ENCODE assay signal across 8 cellular contexts in the genomic region with DNA sequence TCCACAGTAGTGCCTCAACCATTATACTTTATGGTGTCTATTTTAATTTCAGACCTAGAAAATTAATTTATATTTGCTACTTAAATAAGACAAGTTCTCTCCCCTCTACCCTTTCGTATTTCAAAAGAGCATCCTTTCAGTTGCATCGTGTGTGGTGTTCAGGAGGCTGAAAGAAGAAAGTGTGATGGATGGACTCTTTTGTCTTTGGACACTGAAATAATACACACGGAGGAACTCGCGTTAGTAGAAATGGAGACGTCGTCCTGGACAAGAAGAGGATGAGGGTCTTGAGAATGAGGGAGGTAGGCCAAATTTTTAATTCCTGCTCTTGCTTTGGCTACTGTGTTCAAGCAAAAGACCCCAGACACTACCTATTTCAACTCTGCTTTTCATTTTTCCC. TPM values are rescaled to one million over a fixed set of nuclear protein-coding genes. Genes with fewer than 3 reads are reported as not detected.
DNase-seq lines count a peak whose midpoint lies in the region; ATAC-seq and TF ChIP-seq lines count a peak whose summit lies in the region.

No MANE protein-coding gene starts in this region.

- no peak overlapping the region for H3K56ac ChIP-seq in IMR-90 (ENCODE audit: extremely low read depth, insufficient read depth, low read length)

- H3K4me3 ChIP-seq in BE2C (ENCODE audit: low read depth, low read length) (peak overlapping the region; percentile 88), IMR-90 (ENCODE audit: insufficient read depth, low read depth, low read length) (peak overlapping the region; percentile 86)

- POLR2A ChIA-PET in IMR-90 (lab: Charles Lee; ENCODE audit: unreplicated experiment), result no interaction called here

- CTCF ChIA-PET in IMR-90 (lab: Yijun Ruan, JAX), result interaction anchor here (0.6 kb wide), 1 partner anchor 75 kb away, joined by 3 read pairs; no protein-coding TSS in a partner anchor

- no peak for DNase-seq in BE2C
- no peak for DNase-seq in IMR-90
- peak; percentile 11 for DNase-seq in cerebellar cortex (ENCODE audit: low spot score)
- DNase-seq in natural killer cell, result no peak
- no peak for DNase-seq in SIG-M5 treated with dmso at 0.1 percent for 504 hours (lab: John Stamatoyannopoulos, UW; ENCODE audit: unreplicated experiment)
- no peak for DNase-seq in stimulated activated CD4-positive, alpha-beta T cell treated with anti-CD3 and anti-CD28 coated beads, Interleukin-4, amount 100 ng/mL, for 1 hour
- no peak for DNase-seq in activated CD4-positive, alpha-beta T cell treated with anti-CD3 and anti-CD28 coated beads for 4 hours

- H3K14ac ChIP-seq in IMR-90 (replicated peaks; ENCODE audit: low read depth, low read length), result peak overlapping the region; percentile 75; the same call in 1 of the 2 replicates

- WGBS in IMR-90 (ENCODE audit: extremely low coverage in 2 of 2, insufficient read length in 1 of 2), 2 experiments, result no CpG with 5 or more reads among the region's 7 CpGs

- H3K79me1 ChIP-seq in IMR-90 (ENCODE audit: low read depth in 1 of 2, low read length in 2 of 2), result peaks cover 7 to 13% of the 10 kb centered on the region in 2 experiments; a peak in 3 of 4 replicates

- ATAC-seq in IMR-90 (ENCODE audit: low read depth) (no peak), natural killer cell (no peak), GM18519 (IDR thresholded peaks at IDR 0.05; ENCODE audit: low FRiP score, unreplicated experiment) (no peak)

- H3K36me3 ChIP-seq in BE2C (no peaks in the 10 kb centered on the region), IMR-90 (ENCODE audit: control insufficient read depth, insufficient read depth, low read length) (no peaks in the 10 kb centered on the region)

- no peak overlapping the region for H4K5ac ChIP-seq in IMR-90 (ENCODE audit: low read depth, low read length)

- H2BK20ac ChIP-seq in IMR-90 (ENCODE audit: low read depth, low read length), result no peak overlapping the region

- dilution Hi-C loops in IMR-90 (cut with HindIII; ENCODE audit: low sequenced_read_pairs, unreplicated experiment), result no loop called here

- no TSS peak for BruUV-seq in IMR-90 (replicated peaks; lab: Mats Ljungman, UMichigan)

- no peak overlapping the region for H2AK5ac ChIP-seq in IMR-90 (ENCODE audit: low read depth, low read length)

- H2AFZ ChIP-seq in IMR-90 (replicated peaks; ENCODE audit: low read length, poor library complexity), result peak overlapping the region; percentile 96

- TF ChIP-seq RAD21 in IMR-90 (IDR thresholded peaks at IDR 0.05; ENCODE audit: low read length), result no peak

- H2BK15ac ChIP-seq in IMR-90 (ENCODE audit: low read depth, low read length), result no peak overlapping the region

- peak overlapping the region; percentile 77 for H3K4me2 ChIP-seq in IMR-90 (ENCODE audit: low read depth, low read length)

- peaks cover 4% of the 10 kb centered on the region; the same call in 1 of the 2 replicates for H3K4me1 ChIP-seq in BE2C
- H3K4me1 ChIP-seq in IMR-90 (ENCODE audit: control insufficient read depth, insufficient read depth, low read length), result no peaks in the 10 kb centered on the region

- H3K9me3 Mint-ChIP-seq in natural killer cell, result no peaks in the 10 kb centered on the region

- in situ Hi-C loops in IMR-90 (cut with MboI; ENCODE audit: low sequenced_read_pairs), result no loop called here

- no peak for TF ChIP-seq POLR2A in IMR-90 (IDR thresholded peaks at IDR 0.05; ENCODE audit: low read depth, low read length)

- H3K9me3 ChIP-seq in BE2C, result no peaks in the 10 kb centered on the region
- H3K9me3 ChIP-seq in IMR-90 (ENCODE audit: control insufficient read depth, insufficient read depth, low read length), result no peaks in the 10 kb centered on the region

- H3K4me1 Mint-ChIP-seq in natural killer cell, result peaks cover 26 to 28% of the 10 kb centered on the region in 2 donors

- H4K8ac ChIP-seq in IMR-90 (ENCODE audit: low read depth in 2 of 2, low read length in 2 of 2), result peak overlapping the region in 1 of 2 experiments; percentile 38; a peak in 2 of 4 replicates

- no peak overlapping the region; the same call in 1 of the 2 replicates for H3K27ac ChIP-seq in IMR-90 (ENCODE audit: insufficient read depth, low read length)

- peaks cover 0 to 2% of the 10 kb centered on the region in 2 donors for H3K27me3 Mint-ChIP-seq in natural killer cell (ENCODE audit: low read depth in 2 of 2)

- peak overlapping the region; percentile 94 for H3K4me3 Mint-ChIP-seq in natural killer cell

- no peak overlapping the region for H3K27ac Mint-ChIP-seq in natural killer cell

- H4K20me1 ChIP-seq in IMR-90 (ENCODE audit: insufficient read depth, low read length), result peaks cover 6% of the 10 kb centered on the region; the same call in 1 of the 2 replicates

- TF ChIP-seq CTCF in BE2C (IDR thresholded peaks at IDR 0.05; ENCODE audit: low read depth, low read length) (no peak), IMR-90 (conservative IDR thresholded peaks at IDR 0.05; ENCODE audit: low read depth, low read length) (no peak), natural killer cell (IDR thresholded peaks at IDR 0.05) (no peak)

- H2AK9ac ChIP-seq in IMR-90 (replicated peaks; ENCODE audit: low read depth, low read length, poor library complexity), result peak overlapping the region; percentile 74

- peak overlapping the region; percentile 75 for H3K23ac ChIP-seq in IMR-90 (ENCODE audit: low read depth, low read length)

- no peak overlapping the region for H2BK120ac ChIP-seq in IMR-90 (ENCODE audit: low read depth, low read length)

- no peak overlapping the region for H2BK5ac ChIP-seq in IMR-90 (ENCODE audit: low read depth, low read length, poor library complexity, severe bottlenecking)

- intact Hi-C loops in IMR-90 (cut with micrococcal nuclease) (loop anchor here (2.0 kb wide), 1 partner anchor 55 kb away; a partner anchor contains a TSS), natural killer cell (cut with micrococcal nuclease) (loop anchor here (2.0 kb wide), 2 partner anchors 55 to 81 kb away; a partner anchor contains a TSS)

- peaks cover 3% of the 10 kb centered on the region for H3K9me1 ChIP-seq in IMR-90 (ENCODE audit: insufficient read depth, low read length)

- H3K18ac ChIP-seq in IMR-90 (ENCODE audit: low read depth, low read length), result no peak overlapping the region

- no peaks in the 10 kb centered on the region for H3K36me3 Mint-ChIP-seq in natural killer cell

- H4K91ac ChIP-seq in IMR-90 (ENCODE audit: insufficient read depth, low read depth, low read length), result no peak overlapping the region

- 0 out of 2 replicates have a peak overlapping the region, but pooled peaks have one; percentile 18 for H3K4ac ChIP-seq in IMR-90 (ENCODE audit: low read depth, low read length)

- H3K27me3 ChIP-seq in BE2C (no peaks in the 10 kb centered on the region), IMR-90 (ENCODE audit: control insufficient read depth, insufficient read depth, low read length) (peaks cover 7% of the 10 kb centered on the region)

- peak overlapping the region; percentile 66 for H3K9ac ChIP-seq in IMR-90 (ENCODE audit: low read depth, low read length)

TF ChIP-seq in IMR-90, 13 proteins besides CTCF, POLR2A, EP300 and RAD21 (continues in another document):
- TF ChIP-seq, protein P1, sequence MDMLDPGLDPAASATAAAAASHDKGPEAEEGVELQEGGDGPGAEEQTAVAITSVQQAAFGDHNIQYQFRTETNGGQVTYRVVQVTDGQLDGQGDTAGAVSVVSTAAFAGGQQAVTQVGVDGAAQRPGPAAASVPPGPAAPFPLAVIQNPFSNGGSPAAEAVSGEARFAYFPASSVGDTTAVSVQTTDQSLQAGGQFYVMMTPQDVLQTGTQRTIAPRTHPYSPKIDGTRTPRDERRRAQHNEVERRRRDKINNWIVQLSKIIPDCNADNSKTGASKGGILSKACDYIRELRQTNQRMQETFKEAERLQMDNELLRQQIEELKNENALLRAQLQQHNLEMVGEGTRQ (IDR thresholded peaks at IDR 0.05; ENCODE audit: low read depth, low read length), result no peak
- TF ChIP-seq NFE2L2 (IDR thresholded peaks at IDR 0.05; ENCODE audit: low read depth, low read length), result no peak
- no peak for TF ChIP-seq MAFK (IDR thresholded peaks at IDR 0.05; ENCODE audit: low read depth, low read length)
- TF ChIP-seq SMC3 (IDR thresholded peaks at IDR 0.05; ENCODE audit: low read depth, low read length), result no peak
- no peak for TF ChIP-seq CEBPB (IDR thresholded peaks at IDR 0.05; ENCODE audit: low read depth, low read length)
- no peak for TF ChIP-seq MXI1 (IDR thresholded peaks at IDR 0.05; ENCODE audit: borderline replicate concordance, low read depth, low read length)

RNA-seq across cellular contexts. Expression of a gene that starts 0.9 kb away (rescaled TPM):
- polyA plus RNA-seq in BE2C (2012; ENCODE audit: insufficient read depth, insufficient read length, low read depth), result 6.2 TPM
- total RNA-seq in IMR-90 (2012; rRNA removed) (5.0 and 6.9 TPM in 2 replicates), natural killer cell (1 to 10 TPM; 8.0 to 9.3 (median 9.1) TPM)
- polyA plus RNA-seq in IMR-90 (2012; rRNA removed), result 1.9 and 2.2 TPM in 2 replicates
- polyA plus RNA-seq in IMR-90 (2012; cell fraction: cytosol; rRNA removed), result 0.73 and 0.78 TPM in 2 replicates
- polyA plus RNA-seq in IMR-90 (2012; cell fraction: nucleus; rRNA removed; ENCODE audit: low replicate concordance), result 0.91 and 2.9 TPM in 2 replicates

RNA-seq across cellular contexts. Expression of a gene that starts 1.2 kb away (rescaled TPM):
- not detected for polyA plus RNA-seq in BE2C (2012; ENCODE audit: insufficient read depth, insufficient read length, low read depth)
- total RNA-seq in IMR-90 (2012; rRNA removed) (1.3 and 1.7 TPM in 2 replicates), natural killer cell (under 1 TPM; 0.09 to 0.54 (median 0.40) TPM)
- 0.17 and 0.68 TPM in 2 replicates for polyA plus RNA-seq in IMR-90 (2012; rRNA removed)
- polyA plus RNA-seq in IMR-90 (2012; cell fraction: cytosol; rRNA removed), result 0.03 and 0.17 TPM in 2 replicates
- 0.02 and 0.17 TPM in 2 replicates for polyA plus RNA-seq in IMR-90 (2012; cell fraction: nucleus; rRNA removed; ENCODE audit: low replicate concordance)

RNA-seq across cellular contexts. Expression of a gene that starts 47.4 kb away (rescaled TPM):
- not detected for polyA plus RNA-seq in BE2C (2012; ENCODE audit: insufficient read depth, insufficient read length, low read depth)
- under 0.01 TPM in 2 replicates for total RNA-seq in IMR-90 (2012; rRNA removed)
- 0.06 and 0.14 TPM in 2 replicates for polyA plus RNA-seq in IMR-90 (2012; rRNA removed)
- not detected in 2 replicates for polyA plus RNA-seq in IMR-90 (2012; cell fraction: cytosol; rRNA removed)
- polyA plus RNA-seq in IMR-90 (2012; cell fraction: nucleus; rRNA removed; ENCODE audit: low replicate concordance), result 0.20 and 0.47 TPM in 2 replicates
- under 1 TPM; 0.25 to 0.52 (median 0.40) TPM for total RNA-seq in natural killer cell

RNA-seq across cellular contexts. Expression of a gene that starts 55.1 kb away (rescaled TPM):
- 13.9 TPM for polyA plus RNA-seq in BE2C (2012; ENCODE audit: insufficient read depth, insufficient read length, low read depth)
- 25.0 and 29.0 TPM in 2 replicates for total RNA-seq in IMR-90 (2012; rRNA removed)
- polyA plus RNA-seq in IMR-90 (2012; rRNA removed), result 19.3 and 19.4 TPM in 2 replicates
- 18.3 and 23.3 TPM in 2 replicates for polyA plus RNA-seq in IMR-90 (2012; cell fraction: cytosol; rRNA removed)
- 16.0 and 20.6 TPM in 2 replicates for polyA plus RNA-seq in IMR-90 (2012; cell fraction: nucleus; rRNA removed; ENCODE audit: low replicate concordance)
- total RNA-seq in natural killer cell, result 1 to 10 TPM; 3.0 to 5.6 (median 5.2) TPM

RNA-seq across cellular contexts. Expression of a gene that starts 55.3 kb away (rescaled TPM):
- 49.0 TPM for polyA plus RNA-seq in BE2C (2012; ENCODE audit: insufficient read depth, insufficient read length, low read depth)
- total RNA-seq in IMR-90 (2012; rRNA removed) (5.8 and 6.5 TPM in 2 replicates), natural killer cell (10 to 100 TPM in 1 of 3 donors, 1 to 10 TPM in 2; 6.7 to 10.9 (median 8.6) TPM)
- polyA plus RNA-seq in IMR-90 (2012; rRNA removed), result 13.0 and 13.1 TPM in 2 replicates
- polyA plus RNA-seq in IMR-90 (2012; cell fraction: cytosol; rRNA removed), result 7.4 and 9.6 TPM in 2 replicates
- 40.0 and 47.7 TPM in 2 replicates for polyA plus RNA-seq in IMR-90 (2012; cell fraction: nucleus; rRNA removed; ENCODE audit: low replicate concordance)
